ENCODE assay signal across 28 cellular contexts in the genomic region with DNA sequence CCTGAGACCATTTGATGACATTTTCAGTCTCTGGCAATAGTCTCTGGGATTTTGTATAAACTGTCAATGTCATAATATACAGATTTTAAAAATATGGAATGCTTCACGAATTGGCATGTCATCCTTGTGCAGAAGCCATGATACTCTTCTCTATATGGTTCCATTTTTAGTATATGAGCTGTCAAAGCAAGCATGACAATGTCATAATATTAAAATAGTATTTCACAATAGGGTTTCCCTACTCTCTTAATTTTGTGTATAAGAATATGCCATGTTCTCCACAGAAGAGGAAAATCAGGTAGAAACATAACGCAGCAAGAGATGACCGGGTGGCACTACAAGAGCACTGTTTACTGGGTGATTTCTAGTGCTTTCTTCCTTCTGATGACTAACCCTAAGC.
"Had no signal": no experiment of that assay in that cellular context is flagged by ENCODE, and none has a peak within 500 bp of the region (broad histone marks: within the 10 kb centered on the region; RNA-seq: fewer than 3 reads in every experiment).

No MANE protein-coding gene starts in this region.

- ATAC-seq: left lung; lower lobe of right lung; naive thymus-derived CD8-positive, alpha-beta T cell; stimulated activated naive CD8-positive, alpha-beta T cell treated with anti-CD3 and anti-CD28 coated beads, Interleukin-15, Interleukin-2, amounts not matched to agents 100 U/mL and 50 U/mL, for 24 hours had no signal

- H3K27me3 Mint-ChIP-seq: activated CD4-positive, alpha-beta memory T cell treated with anti-CD3 and anti-CD28 coated beads for 36 hours; central memory CD8-positive, alpha-beta T cell; naive thymus-derived CD8-positive, alpha-beta T cell had no signal

- H3K4me2 ChIP-seq: neural progenitor cell had no signal

- H3K4me1 ChIP-seq: neural progenitor cell, parathyroid adenoma, right atrium auricular region, uterus had no signal

- H3K79me2 ChIP-seq: parathyroid adenoma had no signal

- H3K27me3 ChIP-seq: gastrocnemius medialis, left lung, right atrium auricular region, uterus had no signal

- H3K4me1 Mint-ChIP-seq: neural progenitor cell had no signal

- H3K36me3 ChIP-seq: gastrocnemius medialis, left lung, lower lobe of right lung, neural progenitor cell, right atrium auricular region, thoracic aorta, uterus had no signal

- H3K4me3 Mint-ChIP-seq: activated CD4-positive, alpha-beta memory T cell treated with anti-CD3 and anti-CD28 coated beads for 36 hours; activated T-helper 1 cell treated with anti-CD3 and anti-CD28 coated beads, Interleukin-12 subunit alpha, Interleukin-12 subunit beta, Interleukin-2, Interleukin-4 antibody, amounts not matched to agents 30 ng/mL and 10 ng/mL and 1 ng/mL, durations not matched to agents 14 hours and 24 hours and 36 hours; central memory CD8-positive, alpha-beta T cell; naive thymus-derived CD8-positive, alpha-beta T cell; neural progenitor cell; T-helper 2 cell treated with Interferon-gamma antibody and Interleukin-4, amounts not matched to agents 5 μg/mL and 100 μg/mL, for 36 hours had no signal

- DNase-seq: activated CD4-positive, alpha-beta memory T cell treated with anti-CD3 and anti-CD28 coated beads for 36 hours; activated CD4-positive, alpha-beta T cell treated with anti-CD3 and anti-CD28 coated beads for 4 hours; activated CD8-positive, alpha-beta memory T cell treated with anti-CD3 and anti-CD28 coated beads, Interleukin-2, amount 50 U/mL, for 4 hours; activated gamma-delta T cell; activated naive CD4-positive, alpha-beta T cell treated with anti-CD3 and anti-CD28 coated beads, Interleukin-2, amount 50 U/mL, for 16 hours; activated T-cell treated with anti-CD3 and anti-CD28 coated beads, Interleukin-2, amount 50 U/mL, for 1 hour; dermis blood vessel endothelial cell; effector CD4-positive, alpha-beta T cell; gastrocnemius medialis; glutamatergic neuron; left lung; lower lobe of right lung; mesenchymal stem cell; naive thymus-derived CD8-positive, alpha-beta T cell; occipital lobe; stimulated activated CD4-positive, alpha-beta T cell treated with anti-CD3 and anti-CD28 coated beads, Interleukin-15, amount 100 ng/mL, for 24 hours; stimulated activated CD4-positive, alpha-beta T cell treated with anti-CD3 and anti-CD28 coated beads, Interleukin-2, amount 100 ng/mL, for 24 hours; stimulated activated naive CD8-positive, alpha-beta T cell treated with anti-CD3 and anti-CD28 coated beads, Interleukin-15, Interleukin-2, amounts not matched to agents 100 U/mL and 50 U/mL, for 24 hours; trophoblast cell; uterus had no signal

- H3K4me3 ChIP-seq: gastrocnemius medialis, left lung, lower lobe of right lung, neural progenitor cell, right atrium auricular region, thoracic aorta, uterus had no signal

- H2AFZ ChIP-seq: neural progenitor cell, parathyroid adenoma had no signal

- H3K9me3 ChIP-seq: gastrocnemius medialis, left lung, lower lobe of right lung, right atrium auricular region, thoracic aorta, uterus had no signal

- H3K27ac ChIP-seq: epithelial cell of prostate, gastrocnemius medialis, left lung, lower lobe of right lung, neural progenitor cell, parathyroid adenoma, right atrium auricular region, thoracic aorta, uterus had no signal

- H3K27ac Mint-ChIP-seq: activated CD4-positive, alpha-beta memory T cell treated with anti-CD3 and anti-CD28 coated beads for 36 hours; activated T-helper 1 cell treated with anti-CD3 and anti-CD28 coated beads, Interleukin-12 subunit alpha, Interleukin-12 subunit beta, Interleukin-2, Interleukin-4 antibody, amounts not matched to agents 30 ng/mL and 10 ng/mL and 1 ng/mL, durations not matched to agents 14 hours and 24 hours and 36 hours; neural progenitor cell; T-helper 2 cell treated with Interferon-gamma antibody and Interleukin-4, amounts not matched to agents 5 μg/mL and 100 μg/mL, for 36 hours had no signal

- H3K36me3 Mint-ChIP-seq: activated CD4-positive, alpha-beta memory T cell treated with anti-CD3 and anti-CD28 coated beads for 36 hours; naive thymus-derived CD8-positive, alpha-beta T cell; neural progenitor cell had no signal

- H3K9me3 Mint-ChIP-seq: activated CD4-positive, alpha-beta memory T cell treated with anti-CD3 and anti-CD28 coated beads for 36 hours; activated T-helper 1 cell treated with anti-CD3 and anti-CD28 coated beads, Interleukin-12 subunit alpha, Interleukin-12 subunit beta, Interleukin-2, Interleukin-4 antibody, amounts not matched to agents 30 ng/mL and 10 ng/mL and 1 ng/mL, durations not matched to agents 14 hours and 24 hours and 36 hours; central memory CD8-positive, alpha-beta T cell; naive thymus-derived CD8-positive, alpha-beta T cell; neural progenitor cell; T-helper 2 cell treated with Interferon-gamma antibody and Interleukin-4, amounts not matched to agents 5 μg/mL and 100 μg/mL, for 36 hours had no signal
